Comparison of ENCODE assay signal across 8 cellular contexts in the genomic region with DNA sequence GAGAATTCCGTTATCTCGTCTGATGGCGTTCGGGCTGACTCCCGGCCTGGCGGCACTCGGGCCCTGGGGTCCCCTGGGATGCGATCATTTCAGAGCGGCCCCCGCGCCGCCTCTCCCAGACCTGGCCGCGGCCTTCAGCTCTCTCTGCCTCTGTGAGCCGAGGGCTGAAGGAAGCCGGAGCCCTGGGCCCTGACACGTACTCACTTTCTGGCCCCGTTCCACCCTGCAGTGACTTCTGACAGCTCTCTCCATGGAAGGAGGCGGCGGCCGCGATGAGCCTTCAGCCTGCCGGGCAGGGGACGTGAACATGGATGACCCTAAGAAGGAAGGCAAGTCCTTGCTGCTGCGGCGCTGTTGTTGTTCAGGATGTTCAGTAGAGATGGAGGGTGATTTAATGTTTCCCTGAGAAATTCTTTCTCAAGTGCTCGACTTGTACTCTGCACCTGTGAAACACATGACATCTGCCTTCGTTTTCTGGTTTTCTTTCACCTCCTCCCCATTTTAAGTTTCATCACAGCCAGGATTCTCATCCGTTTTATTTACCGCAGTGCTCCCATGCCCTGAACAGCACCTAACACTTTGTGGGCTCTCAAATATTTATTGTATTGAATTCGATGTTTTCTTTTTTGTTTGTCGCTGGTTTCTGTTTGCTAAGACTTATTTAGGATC. TPM values are rescaled to one million over a fixed set of nuclear protein-coding genes. Genes with fewer than 3 reads are reported as not detected.
DNase-seq lines count a peak whose midpoint lies in the region; ATAC-seq and TF ChIP-seq lines count a peak whose summit lies in the region.

No MANE protein-coding gene starts in this region.

- DNase-seq in activated naive CD4-positive, alpha-beta T cell treated with anti-CD3 and anti-CD28 coated beads for 36 hours: peak; percentile 39
- no peak for DNase-seq in activated naive CD4-positive, alpha-beta T cell (lab: John Stamatoyannopoulos, UW)
- DNase-seq in SJSA1 (ENCODE audit: low read depth in 1 of 2, low spot score in 2 of 2): peak in 1 of 2 experiments; percentile 61
- peak; percentile 70 for DNase-seq in endodermal cell
- DNase-seq in naive thymus-derived CD4-positive, alpha-beta T cell: peak in 1 of 9 donors; percentile 31
- DNase-seq in GM10266 (ENCODE audit: extremely low spot score): no peak
- no peak for DNase-seq in NCI-H1694 treated with DMSO at 0.1 percent for 48 hours (lab: John Stamatoyannopoulos, UW)

- H3K9me3 Mint-ChIP-seq in activated naive CD4-positive, alpha-beta T cell treated with anti-CD3 and anti-CD28 coated beads for 36 hours: no peaks in the 10 kb centered on the region
- no peaks in the 10 kb centered on the region for H3K9me3 Mint-ChIP-seq in endodermal cell
- H3K9me3 Mint-ChIP-seq in naive thymus-derived CD4-positive, alpha-beta T cell: peaks cover 0 to 3% (median 0%) of the 10 kb centered on the region in 11 donors

- peak; percentile 6 for ATAC-seq in HG03045 (IDR thresholded peaks at IDR 0.05; ENCODE audit: unreplicated experiment)
- no peak for ATAC-seq in naive thymus-derived CD4-positive, alpha-beta T cell

- H3K4me3 ChIP-seq in SJSA1 (peak overlapping the region; percentile 80), endodermal cell (ENCODE audit: low read length) (peak overlapping the region; percentile 97)
- H3K4me3 ChIP-seq in naive thymus-derived CD4-positive, alpha-beta T cell (ENCODE audit: low read length): peak overlapping the region; percentile 64

- H3K27me3 ChIP-seq in SJSA1 (replicated peaks) (no peaks in the 10 kb centered on the region), endodermal cell (ENCODE audit: control insufficient read depth, insufficient read depth, low read length, poor library complexity, severe bottlenecking) (no peaks in the 10 kb centered on the region)
- no peaks in the 10 kb centered on the region for H3K27me3 ChIP-seq in naive thymus-derived CD4-positive, alpha-beta T cell (ENCODE audit: control insufficient read depth in 2 of 2, insufficient read depth in 2 of 2, low read length in 2 of 2)

- H3K36me3 ChIP-seq in SJSA1 (peaks cover 56% of the 10 kb centered on the region), endodermal cell (ENCODE audit: control insufficient read depth, insufficient read depth, low read length) (peaks cover 33% of the 10 kb centered on the region)
- H3K36me3 ChIP-seq in naive thymus-derived CD4-positive, alpha-beta T cell (ENCODE audit: control insufficient read depth in 2 of 3, insufficient read depth in 3 of 3, low read length in 3 of 3): no peaks in the 10 kb centered on the region

- CTCF ChIA-PET in activated naive CD4-positive, alpha-beta T cell treated with anti-CD3 and anti-CD28 coated beads for 36 hours (lab: Charles Lee): interaction anchor here (1.2 kb wide), 1 partner anchor 16 kb away, joined by 7 read pairs; no protein-coding TSS in a partner anchor
- CTCF ChIA-PET in naive thymus-derived CD4-positive, alpha-beta T cell (lab: Charles Lee): interaction anchor here (2.6 kb wide), 1 partner anchor 175 kb away, joined by 12 read pairs; no protein-coding TSS in a partner anchor

- H3K36me3 Mint-ChIP-seq in activated naive CD4-positive, alpha-beta T cell treated with anti-CD3 and anti-CD28 coated beads for 36 hours (ENCODE audit: low read depth): peaks cover 31% of the 10 kb centered on the region
- peaks cover 34% of the 10 kb centered on the region for H3K36me3 Mint-ChIP-seq in endodermal cell (ENCODE audit: low read depth)
- peaks cover 2 to 26% (median 3%) of the 10 kb centered on the region in 5 donors for H3K36me3 Mint-ChIP-seq in naive thymus-derived CD4-positive, alpha-beta T cell

- H3K4me1 Mint-ChIP-seq in activated naive CD4-positive, alpha-beta T cell treated with anti-CD3 and anti-CD28 coated beads for 36 hours (ENCODE audit: low read depth): peaks cover 25% of the 10 kb centered on the region
- peaks cover 14% of the 10 kb centered on the region for H3K4me1 Mint-ChIP-seq in endodermal cell
- H3K4me1 Mint-ChIP-seq in naive thymus-derived CD4-positive, alpha-beta T cell: peaks cover 14 to 59% (median 27%) of the 10 kb centered on the region in 7 donors

- peak overlapping the region; percentile 93 for H3K4me3 Mint-ChIP-seq in activated naive CD4-positive, alpha-beta T cell treated with anti-CD3 and anti-CD28 coated beads for 36 hours
- peak overlapping the region; percentile 89 for H3K4me3 Mint-ChIP-seq in endodermal cell
- H3K4me3 Mint-ChIP-seq in naive thymus-derived CD4-positive, alpha-beta T cell: peak overlapping the region in 9 of 10 donors; percentile 68 to 97 (median 87)

- intact Hi-C loops in activated naive CD4-positive, alpha-beta T cell treated with anti-CD3 and anti-CD28 coated beads for 36 hours (cut with micrococcal nuclease): loop anchor here (2.0 to 5.0 kb wide), 4 partner anchors 38 to 284 kb away; a partner anchor contains a TSS
- intact Hi-C loops in naive thymus-derived CD4-positive, alpha-beta T cell (cut with micrococcal nuclease): loop anchor here (2.0 to 5.0 kb wide), 3 partner anchors 146 to 1030 kb away; a partner anchor contains a TSS

- H3K9me3 ChIP-seq in SJSA1 (replicated peaks) (no peaks in the 10 kb centered on the region), endodermal cell (ENCODE audit: control insufficient read depth, low read length) (no peaks in the 10 kb centered on the region)
- no peaks in the 10 kb centered on the region for H3K9me3 ChIP-seq in naive thymus-derived CD4-positive, alpha-beta T cell (ENCODE audit: control insufficient read depth in 2 of 3, low read length in 3 of 3)

- TF ChIP-seq CTCF in endodermal cell (conservative IDR thresholded peaks at IDR 0.05) (no peak), GM10266 (IDR thresholded peaks at IDR 0.05; ENCODE audit: control insufficient read depth, insufficient read depth, low read depth, missing control alignments) (no peak)

- peaks cover 7% of the 10 kb centered on the region for H3K27me3 Mint-ChIP-seq in activated naive CD4-positive, alpha-beta T cell treated with anti-CD3 and anti-CD28 coated beads for 36 hours (ENCODE audit: low read depth)
- no peaks in the 10 kb centered on the region for H3K27me3 Mint-ChIP-seq in endodermal cell (ENCODE audit: insufficient read depth)
- peaks cover 0 to 11% (median 9%) of the 10 kb centered on the region in 5 donors for H3K27me3 Mint-ChIP-seq in naive thymus-derived CD4-positive, alpha-beta T cell

- no peak overlapping the region for H3K27ac Mint-ChIP-seq in activated naive CD4-positive, alpha-beta T cell treated with anti-CD3 and anti-CD28 coated beads for 36 hours
- H3K27ac Mint-ChIP-seq in endodermal cell: peak overlapping the region; percentile 74
- peak overlapping the region in 5 of 9 donors; percentile 19 to 76 (median 45) for H3K27ac Mint-ChIP-seq in naive thymus-derived CD4-positive, alpha-beta T cell

- H3K4me1 ChIP-seq in SJSA1 (replicated peaks) (peaks cover 25% of the 10 kb centered on the region), endodermal cell (ENCODE audit: control insufficient read depth, insufficient read depth, low read length) (no peaks in the 10 kb centered on the region)
- H3K4me1 ChIP-seq in naive thymus-derived CD4-positive, alpha-beta T cell (ENCODE audit: control insufficient read depth in 2 of 2, insufficient read depth in 2 of 2, low read length in 2 of 2): peaks cover 8 to 15% of the 10 kb centered on the region in 2 donors

- peak overlapping the region; percentile 84 for H3K27ac ChIP-seq in SJSA1
- H3K27ac ChIP-seq in endodermal cell (ENCODE audit: low read depth, low read length): no peak overlapping the region
- peak overlapping the region; percentile 29 for H3K27ac ChIP-seq in naive thymus-derived CD4-positive, alpha-beta T cell (ENCODE audit: low read depth, low read length)

- peak overlapping the region; percentile 66 for H3K9ac ChIP-seq in endodermal cell (ENCODE audit: extremely low read depth, low read length, poor library complexity, severe bottlenecking)

- POLR2A ChIA-PET in naive thymus-derived CD4-positive, alpha-beta T cell (lab: Charles Lee): interaction anchor here (1.7 kb wide), 1 partner anchor 39 kb away, joined by 6 read pairs; a partner anchor contains a TSS

- WGBS in endodermal cell (ENCODE audit: insufficient coverage in 1 of 2, insufficient read length in 1 of 2), 2 experiments: 2 to 6% methylated on average over 15 to 32 of the region's 32 CpGs

RNA-seq across cellular contexts. Expression of a gene that starts 0.6 kb away (rescaled TPM):
- total RNA-seq in activated naive CD4-positive, alpha-beta T cell treated with anti-CD3 and anti-CD28 coated beads for 36 hours: 10 to 100 TPM; 39.7 to 39.8 TPM
- 22.4 and 36.2 TPM in 2 replicates for total RNA-seq in SJSA1 (2014; rRNA removed; shearing (Covaris generic))
- 10 to 100 TPM; 39.5 to 59.5 TPM for total RNA-seq in endodermal cell
- polyA plus RNA-seq in endodermal cell (2013, experiment 1 of 2): 51.6 TPM
- 53.9 TPM for polyA plus RNA-seq in endodermal cell (2013, experiment 2 of 2)
- 10 to 100 TPM in 1 of 5 experiments, under 1 TPM in 2, not detected in 2; 0.30 to 55.5 (median 0.61) TPM for total RNA-seq in naive thymus-derived CD4-positive, alpha-beta T cell
- polyA plus RNA-seq in naive thymus-derived CD4-positive, alpha-beta T cell: not detected

RNA-seq across cellular contexts. Expression of a gene that starts 29.5 kb away (rescaled TPM):
- total RNA-seq in activated naive CD4-positive, alpha-beta T cell treated with anti-CD3 and anti-CD28 coated beads for 36 hours: 1 to 10 TPM; 6.1 to 7.2 TPM
- total RNA-seq in SJSA1 (2014; rRNA removed; shearing (Covaris generic)): 47.1 and 58.1 TPM in 2 replicates
- total RNA-seq in endodermal cell: 10 to 100 TPM; 35.9 to 47.1 TPM
- polyA plus RNA-seq in endodermal cell (2013, experiment 1 of 2): 24.3 TPM
- polyA plus RNA-seq in endodermal cell (2013, experiment 2 of 2): 18.7 TPM
- total RNA-seq in naive thymus-derived CD4-positive, alpha-beta T cell: 10 to 100 TPM in 2 of 5 experiments, 1 to 10 TPM in 3; 4.1 to 26.0 (median 7.2) TPM
- polyA plus RNA-seq in naive thymus-derived CD4-positive, alpha-beta T cell: 1 to 10 TPM; 2.9 to 3.8 TPM

RNA-seq across cellular contexts. Expression of a gene that starts 34.1 kb away (rescaled TPM):
- not detected for total RNA-seq in activated naive CD4-positive, alpha-beta T cell treated with anti-CD3 and anti-CD28 coated beads for 36 hours
- total RNA-seq in SJSA1 (2014; rRNA removed; shearing (Covaris generic)): not detected in 2 replicates
- total RNA-seq in endodermal cell: under 1 TPM in 1 of 2 donors, not detected in 1; 0.04 TPM
- polyA plus RNA-seq in endodermal cell (2013, experiment 1 of 2): not detected
- polyA plus RNA-seq in endodermal cell (2013, experiment 2 of 2): not detected
- not detected for total RNA-seq in naive thymus-derived CD4-positive, alpha-beta T cell
- not detected for polyA plus RNA-seq in naive thymus-derived CD4-positive, alpha-beta T cell

RNA-seq across cellular contexts. Expression of a gene that starts 38.2 kb away (rescaled TPM):
- total RNA-seq in activated naive CD4-positive, alpha-beta T cell treated with anti-CD3 and anti-CD28 coated beads for 36 hours: 10 to 100 TPM; 57.4 TPM
- 59.5 and 60.9 TPM in 2 replicates for total RNA-seq in SJSA1 (2014; rRNA removed; shearing (Covaris generic))
- total RNA-seq in endodermal cell: 10 to 100 TPM; 79.7 to 84.5 TPM
- 53.2 TPM for polyA plus RNA-seq in endodermal cell (2013, experiment 1 of 2)
- 44.8 TPM for polyA plus RNA-seq in endodermal cell (2013, experiment 2 of 2)
- total RNA-seq in naive thymus-derived CD4-positive, alpha-beta T cell: 10 to 100 TPM; 56.9 to 92.1 (median 70.3) TPM
- polyA plus RNA-seq in naive thymus-derived CD4-positive, alpha-beta T cell: 10 to 100 TPM; 17.9 to 21.1 TPM

RNA-seq across cellular contexts. Expression of a gene that starts 47.2 kb away (rescaled TPM):
- 1 to 10 TPM; 6.9 to 8.0 TPM for total RNA-seq in activated naive CD4-positive, alpha-beta T cell treated with anti-CD3 and anti-CD28 coated beads for 36 hours
- total RNA-seq in SJSA1 (2014; rRNA removed; shearing (Covaris generic)): 10.9 and 18.1 TPM in 2 replicates
- total RNA-seq in endodermal cell: 10 to 100 TPM; 11.3 to 15.1 TPM
- 12.9 TPM for polyA plus RNA-seq in endodermal cell (2013, experiment 1 of 2)
- polyA plus RNA-seq in endodermal cell (2013, experiment 2 of 2): 10.2 TPM
- 10 to 100 TPM in 3 of 5 experiments, 1 to 10 TPM in 2; 4.2 to 13.8 (median 11.7) TPM for total RNA-seq in naive thymus-derived CD4-positive, alpha-beta T cell
- 10 to 100 TPM; 17.8 TPM for polyA plus RNA-seq in naive thymus-derived CD4-positive, alpha-beta T cell

Comparison
In these comparisons a context has a peak if more than half of its experiments do, and no peak if none do; other contexts are left out.
1. DNase-seq: peak in activated naive CD4-positive, alpha-beta T cell treated with anti-CD3 and anti-CD28 coated beads for 36 hours (single experiment) and endodermal cell (single experiment); none in activated naive CD4-positive, alpha-beta T cell (0 of 4), GM10266 (single experiment) and NCI-H1694 treated with DMSO at 0.1 percent for 48 hours (single experiment).
2. Peak in every context shown above with its lines, with median percentiles within 50 percentile points of each other: H3K4me3 Mint-ChIP-seq and H3K4me3 ChIP-seq.